19 cellular contexts compared by ENCODE assay signal in the genomic region with DNA sequence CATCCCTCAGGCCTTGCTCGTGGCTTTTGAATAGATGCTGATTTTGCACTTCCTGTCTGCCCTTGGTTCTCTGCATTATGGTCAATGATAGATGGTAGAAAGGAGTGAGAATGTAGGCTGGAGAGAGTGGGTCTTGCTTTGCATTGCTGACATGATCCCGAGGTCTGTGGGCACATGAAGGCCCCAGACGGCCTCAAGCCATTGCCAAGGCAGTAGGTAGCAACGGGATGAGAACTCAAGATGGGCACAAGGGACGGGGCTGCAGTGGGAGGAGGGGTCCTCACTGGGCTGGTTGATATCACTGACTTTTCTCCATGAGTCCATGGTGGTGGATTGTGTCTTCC. TPM values are rescaled to one million over a fixed set of nuclear protein-coding genes. Genes with fewer than 3 reads are reported as not detected.
DNase-seq lines count a peak whose midpoint lies in the region; ATAC-seq, FAIRE-seq and TF ChIP-seq lines count a peak whose summit lies in the region.
"Had no signal": no experiment of that assay in that cellular context is flagged by ENCODE, and none has a peak within 500 bp of the region (broad histone marks: within the 10 kb centered on the region; RNA-seq: fewer than 3 reads in every experiment).

No MANE protein-coding gene starts in this region.

- no peak overlapping the region for H2AFZ ChIP-seq in HepG2 (ENCODE audit: low read length)
- H2AFZ ChIP-seq in MM.1S (ENCODE audit: low read length): no peak overlapping the region
- H2AFZ ChIP-seq: GM23338 had no signal

- H3K36me3 ChIP-seq in HepG2 (replicated peaks in 1 of 2; ENCODE audit: control insufficient read depth in 1 of 2, insufficient read depth in 2 of 2, low read length in 2 of 2): no peaks in the 10 kb centered on the region
- no peaks in the 10 kb centered on the region for H3K36me3 ChIP-seq in right lobe of liver
- H3K36me3 ChIP-seq in MM.1S (replicated peaks; ENCODE audit: insufficient read depth, low read length): no peaks in the 10 kb centered on the region
- H3K36me3 ChIP-seq: BLaER1 had no signal

- H3K9me3 ChIP-seq in HepG2 (ENCODE audit: low read length) (no peaks in the 10 kb centered on the region), right lobe of liver (no peaks in the 10 kb centered on the region), MM.1S (replicated peaks; ENCODE audit: insufficient read depth, low read length) (no peaks in the 10 kb centered on the region)
- H3K9me3 ChIP-seq: BLaER1 had no signal

- H3K4me3 Mint-ChIP-seq in T-cell: no peak overlapping the region
- no peak overlapping the region for H3K4me3 Mint-ChIP-seq in CD14-positive monocyte
- H3K4me3 Mint-ChIP-seq: CD8-positive, alpha-beta T cell; GM23338 had no signal

- no peak for TF ChIP-seq CTCF in HepG2 (CRISPR knock-in tag; IDR thresholded peaks at IDR 0.05)
- no peak for TF ChIP-seq CTCF in right lobe of liver (IDR thresholded peaks at IDR 0.05)
- no peak for TF ChIP-seq CTCF in MM.1S (IDR thresholded peaks at IDR 0.05; ENCODE audit: low read length)
- no peak for TF ChIP-seq CTCF in CD14-positive monocyte (IDR thresholded peaks at IDR 0.05)

- H4K20me1 ChIP-seq in HepG2 (ENCODE audit: insufficient read depth, low read length) (no peaks in the 10 kb centered on the region), MM.1S (ENCODE audit: insufficient read depth, low read length) (no peaks in the 10 kb centered on the region)
- H4K20me1 ChIP-seq: BLaER1 had no signal

- no peak for TF ChIP-seq RAD21 in HepG2 (CRISPR knock-in tag; IDR thresholded peaks at IDR 0.05)

- H3K9me3 Mint-ChIP-seq in T-cell (no peaks in the 10 kb centered on the region), CD14-positive monocyte (peaks cover 0 to 3% (median 0%) of the 10 kb centered on the region in 7 donors)
- H3K9me3 Mint-ChIP-seq: CD8-positive, alpha-beta T cell had no signal

- H3K4me2 ChIP-seq in HepG2 (ENCODE audit: low read depth, low read length): no peak overlapping the region
- no peak overlapping the region for H3K4me2 ChIP-seq in MM.1S (ENCODE audit: low read depth, low read length)
- H3K4me2 ChIP-seq: BLaER1, GM23338 had no signal

- in situ Hi-C loops in HepG2 (cut with HindIII; ENCODE audit: extremely low pct_ligation_motif_present, low pct_unique_long_range_greater_than_20kb): no loop called here

- BruUV-seq in HepG2 (replicated peaks; lab: Mats Ljungman, UMichigan): no TSS peak

- no peak for FAIRE-seq in HepG2 (lab: Jason Lieb, UNC)
- FAIRE-seq: G401.6, GM12892, GM18507, H54 had no signal

- TF ChIP-seq POLR2A in HepG2 (IDR thresholded peaks at IDR 0.05; ENCODE audit: insufficient read depth in 1 of 2, low read depth in 2 of 2, low read length in 2 of 2) (no peak), right lobe of liver (IDR thresholded peaks at IDR 0.05) (no peak)

- H3K4me1 ChIP-seq in HepG2 (ENCODE audit: insufficient read depth, low read length) (no peaks in the 10 kb centered on the region), right lobe of liver (no peaks in the 10 kb centered on the region), MM.1S (ENCODE audit: low read length) (no peaks in the 10 kb centered on the region)

- no peak overlapping the region for H3K27ac Mint-ChIP-seq in T-cell
- H3K27ac Mint-ChIP-seq in CD14-positive monocyte: no peak overlapping the region
- H3K27ac Mint-ChIP-seq: CD8-positive, alpha-beta T cell; GM23338 had no signal

- H3K79me2 ChIP-seq in HepG2 (ENCODE audit: insufficient read depth, low read length) (no peaks in the 10 kb centered on the region), MM.1S (ENCODE audit: low read length) (no peaks in the 10 kb centered on the region)

- 0% methylated on average over 5 of the region's 5 CpGs for WGBS in HepG2 (ENCODE audit: low lambda C conversion rate)
- 51% methylated on average over 5 of the region's 5 CpGs for WGBS in right lobe of liver (ENCODE audit: insufficient coverage, low coverage, low lambda C conversion rate, missing lambda C conversion rate)

- no peaks in the 10 kb centered on the region for H3F3A ChIP-seq in MM.1S (ENCODE audit: insufficient read depth, low read length)

- intact Hi-C loops in HepG2 (cut with micrococcal nuclease; ENCODE audit: unreplicated experiment): no loop called here
- intact Hi-C loops in right lobe of liver (cut with DNase I): no loop called here
- intact Hi-C loops in CD14-positive monocyte (cut with micrococcal nuclease): no loop called here

- H3K9ac ChIP-seq in HepG2 (ENCODE audit: insufficient read depth, low read depth, low read length): no peak overlapping the region
- no peak overlapping the region for H3K9ac ChIP-seq in MM.1S (ENCODE audit: low read length)
- H3K9ac ChIP-seq: BLaER1 had no signal

- CTCF ChIA-PET in HepG2 (lab: Yijun Ruan, JAX; ENCODE audit: low intra/inter-chr PET ratio, low total read pairs) (no interaction called here), T-cell (lab: Charles Lee) (no interaction called here)

- H3K27me3 Mint-ChIP-seq in T-cell (no peaks in the 10 kb centered on the region), CD14-positive monocyte (ENCODE audit: low read depth in 3 of 3) (peaks cover 2 to 5% (median 2%) of the 10 kb centered on the region in 3 donors)

- POLR2A ChIA-PET in HepG2 (lab: Yijun Ruan, JAX): no interaction called here
- POLR2A ChIA-PET in T-cell (lab: Charles Lee): no interaction called here

- H3K27me3 ChIP-seq in HepG2 (ENCODE audit: control insufficient read depth in 1 of 2, insufficient read depth in 2 of 2, low read length in 2 of 2) (no peaks in the 10 kb centered on the region), right lobe of liver (no peaks in the 10 kb centered on the region), MM.1S (replicated peaks; ENCODE audit: insufficient read depth, low read length) (no peaks in the 10 kb centered on the region)
- H3K27me3 ChIP-seq: BLaER1 had no signal

- H3K4me3 ChIP-seq in HepG2 (replicated peaks in 1 of 3; ENCODE audit: insufficient read depth in 1 of 3, low read depth in 2 of 3, low read length in 3 of 3): no peak overlapping the region
- H3K4me3 ChIP-seq in right lobe of liver: no peak overlapping the region
- no peak overlapping the region for H3K4me3 ChIP-seq in MM.1S (ENCODE audit: low read length)
- H3K4me3 ChIP-seq: BLaER1, GM23338 had no signal

- TF ChIP-seq EP300 in HepG2 (IDR thresholded peaks at IDR 0.05; ENCODE audit: low read depth in 2 of 2, low read length in 2 of 2): no peak
- TF ChIP-seq EP300 in HepG2 (CRISPR knock-in tag; IDR thresholded peaks at IDR 0.05; ENCODE audit: borderline replicate concordance): no peak

- ATAC-seq in HepG2 (no peak), right lobe of liver (no peak), T-cell (replicated peaks in 1 of 4) (no peak)
- ATAC-seq: CD8-positive, alpha-beta T cell; GM23338 had no signal

- no peak for DNase-seq in HepG2 (ENCODE audit: low spot score)
- DNase-seq in right lobe of liver: no peak
- peak; percentile 21 for DNase-seq in MM.1S
- peak; percentile 1 for DNase-seq in germinal center (ENCODE audit: low spot score)
- no peak for DNase-seq in T-cell
- DNase-seq in CD14-positive monocyte (ENCODE audit: low spot score): no peak
- no peak for DNase-seq in NCI-H226
- DNase-seq in DMS 273 treated with DMSO at 0.1 percent for 48 hours (lab: John Stamatoyannopoulos, UW): no peak
- DNase-seq: 8988T; CD8-positive, alpha-beta T cell; COR-L47 had no signal

- H3K27ac ChIP-seq in HepG2 (ENCODE audit: extremely low read length, insufficient read depth, low read length) (no peak overlapping the region), right lobe of liver (no peak overlapping the region), MM.1S (ENCODE audit: low read length) (no peak overlapping the region)
- H3K27ac ChIP-seq: BLaER1 had no signal

- H3K9me2 ChIP-seq in MM.1S (replicated peaks; ENCODE audit: insufficient read depth, low read length): no peaks in the 10 kb centered on the region

- H3K4me1 Mint-ChIP-seq in T-cell: peaks cover 0 to 8% (median 5%) of the 10 kb centered on the region in 3 donors
- H3K4me1 Mint-ChIP-seq in CD14-positive monocyte: no peaks in the 10 kb centered on the region
- H3K4me1 Mint-ChIP-seq: GM23338 had no signal

- H3K36me3 Mint-ChIP-seq in T-cell: no peaks in the 10 kb centered on the region
- H3K36me3 Mint-ChIP-seq in CD14-positive monocyte: no peaks in the 10 kb centered on the region
- H3K36me3 Mint-ChIP-seq: CD8-positive, alpha-beta T cell had no signal

TF ChIP-seq in HepG2, 621 proteins besides CTCF, POLR2A, EP300 and RAD21 (continues in another document):
- TF ChIP-seq MAFK (conservative IDR thresholded peaks at IDR 0.05 in 1 of 2, IDR thresholded peaks at IDR 0.05 in 1 of 2; ENCODE audit: low read length in 2 of 2): peak; percentile 5 to 22; a peak in 1 of 4 replicates

RNA-seq across cellular contexts. Expression of a gene that starts 54.0 kb away (rescaled TPM):
- not detected in 2 replicates for total RNA-seq in HepG2 (2016; rRNA removed; fragmentation: Illumina TruSeq; extraction: Trizol)
- total RNA-seq in HepG2 (2016; cell fraction: cytosol; rRNA removed; fragmentation: Illumina TruSeq; extraction: Trizol; ENCODE audit: low read depth): not detected in 2 replicates
- total RNA-seq in HepG2 (2016; cell fraction: insoluble cytoplasmic fraction; rRNA removed; fragmentation: Illumina TruSeq; extraction: Trizol): not detected in 2 replicates
- total RNA-seq in HepG2 (2016; cell fraction: membrane; rRNA removed; fragmentation: Illumina TruSeq; extraction: Trizol): not detected in 2 replicates
- total RNA-seq in HepG2 (2016; cell fraction: nucleus; rRNA removed; fragmentation: Illumina TruSeq; extraction: Trizol): not detected in 2 replicates
- polyA plus RNA-seq in HepG2 (2011; rRNA removed): not detected in 2 replicates
- not detected in 2 replicates for polyA plus RNA-seq in HepG2 (2011; cell fraction: cytosol; rRNA removed)
- not detected in 2 replicates for polyA plus RNA-seq in HepG2 (2011; cell fraction: nucleus; rRNA removed)
- polyA plus RNA-seq in HepG2 (2012): not detected in 2 replicates
- polyA plus RNA-seq in HepG2 (2016; cell fraction: cytosol; fragmentation: Illumina TruSeq; extraction: Trizol; ENCODE audit: low read depth): not detected in 2 replicates
- not detected in 2 replicates for polyA plus RNA-seq in HepG2 (2016; cell fraction: insoluble cytoplasmic fraction; fragmentation: Illumina TruSeq; extraction: Trizol; ENCODE audit: low read depth)
- not detected in 2 replicates for polyA plus RNA-seq in HepG2 (2016; cell fraction: membrane; fragmentation: Illumina TruSeq; extraction: Trizol; ENCODE audit: low read depth)
- polyA plus RNA-seq in HepG2 (2016; cell fraction: nucleus; fragmentation: Illumina TruSeq; extraction: Trizol; ENCODE audit: insufficient read depth, low read depth): not detected in 2 replicates
- not detected in 2 replicates for polyA minus RNA-seq in HepG2 (2011; rRNA and poly(A)+ RNA removed; ENCODE audit: low replicate concordance)
- not detected in 2 replicates for polyA minus RNA-seq in HepG2 (2011; cell fraction: cytosol; rRNA and poly(A)+ RNA removed)
- not detected in 2 replicates for polyA minus RNA-seq in HepG2 (2011; cell fraction: nucleus; rRNA and poly(A)+ RNA removed)
- not detected for total RNA-seq in right lobe of liver
- total RNA-seq in T-cell: under 1 TPM in 1 of 5 donors, not detected in 4; 0.28 TPM
- polyA plus RNA-seq in CD14-positive monocyte: not detected
- total RNA-seq: A673 had no signal
- polyA plus RNA-seq: AG04450 had no signal

Comparison
In these comparisons a context has a peak if more than half of its experiments do, and no peak if none do; other contexts are left out.
1. DNase-seq: peak in MM.1S (single experiment) and germinal center (single experiment); none in HepG2 (single experiment), right lobe of liver (0 of 3), T-cell (0 of 34), CD14-positive monocyte (single experiment), NCI-H226 (single experiment) and DMS 273 treated with DMSO at 0.1 percent for 48 hours (single experiment).